ENCODE assay signal across 17 cellular contexts in the genomic region with DNA sequence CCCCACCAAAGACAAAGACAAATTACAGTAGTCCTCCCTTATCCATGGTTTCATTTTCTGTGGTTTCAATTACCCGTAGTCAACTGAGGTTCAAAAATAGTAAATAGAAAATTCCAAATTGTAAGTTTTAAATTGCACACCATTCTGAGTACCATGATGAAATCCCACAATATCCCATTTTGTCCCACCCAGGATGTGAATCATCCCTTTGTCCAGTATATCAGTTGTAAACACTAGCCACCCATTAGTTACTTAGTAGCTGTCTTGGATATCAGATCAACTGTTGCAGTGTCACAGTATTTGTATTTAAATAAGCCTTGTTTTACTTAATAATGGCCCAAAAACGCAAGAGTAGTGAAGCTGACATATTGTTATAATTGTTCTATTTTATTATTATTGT.
"Had no signal": no experiment of that assay in that cellular context is flagged by ENCODE, and none has a peak within 500 bp of the region (broad histone marks: within the 10 kb centered on the region; RNA-seq: fewer than 3 reads in every experiment).

No MANE protein-coding gene starts in this region.

- H3K4me1 Mint-ChIP-seq: memory B cell; stimulated activated effector memory CD8-positive, alpha-beta T cell treated with anti-CD3 and anti-CD28 coated beads, Interleukin-12 subunit alpha, Interleukin-12 subunit beta, amount 100 ng/mL, for 72 hours; WTC11 had no signal

- DNase-seq: activated CD4-positive, alpha-beta T cell treated with anti-CD3 and anti-CD28 coated beads for 4 hours; activated CD8-positive, alpha-beta T cell treated with anti-CD3 and anti-CD28 coated beads for 36 hours; activated effector memory CD4-positive, alpha-beta T cell treated with Interleukin-2 at 50 U/mL for 16 hours; activated naive CD4-positive, alpha-beta T cell treated with anti-CD3 and anti-CD28 coated beads, Interleukin-2, amount 50 U/mL, for 16 hours; activated T-cell treated with anti-CD3 and anti-CD28 coated beads, Interleukin-2, amount 50 U/mL, for 4 hours; caudate nucleus; islet precursor cell; left ventricle myocardium inferior; mucosa of descending colon; naive thymus-derived CD4-positive, alpha-beta T cell; ovary; sigmoid colon had no signal

- H3K27ac Mint-ChIP-seq: activated CD8-positive, alpha-beta T cell treated with anti-CD3 and anti-CD28 coated beads for 36 hours; memory B cell; naive thymus-derived CD4-positive, alpha-beta T cell; stimulated activated effector memory CD8-positive, alpha-beta T cell treated with anti-CD3 and anti-CD28 coated beads, Interleukin-12 subunit alpha, Interleukin-12 subunit beta, amount 100 ng/mL, for 72 hours; WTC11 had no signal

- H3K4me3 ChIP-seq: hepatocyte, left ventricle myocardium inferior, mucosa of descending colon, ovary, sigmoid colon had no signal

- H3K27ac ChIP-seq: hepatocyte, left ventricle myocardium inferior, ovary, sigmoid colon had no signal

- H3K9me3 ChIP-seq: mucosa of descending colon, ovary, sigmoid colon had no signal

- H3K4me2 ChIP-seq: hepatocyte had no signal

- H3K36me3 ChIP-seq: left ventricle myocardium inferior, ovary, sigmoid colon had no signal

- FAIRE-seq: colon had no signal

- H2AFZ ChIP-seq: hepatocyte had no signal

- ATAC-seq: activated CD8-positive, alpha-beta T cell treated with anti-CD3 and anti-CD28 coated beads for 36 hours; activated T-cell treated with anti-CD3 and anti-CD28 coated beads, Interleukin-2, amount 50 U/mL, for 4 hours; mucosa of descending colon; naive thymus-derived CD4-positive, alpha-beta T cell; stimulated activated effector memory CD8-positive, alpha-beta T cell treated with anti-CD3 and anti-CD28 coated beads, Interleukin-12 subunit alpha, Interleukin-12 subunit beta, amount 100 ng/mL, for 72 hours; WTC11 had no signal

- H3K36me3 Mint-ChIP-seq: memory B cell; naive thymus-derived CD4-positive, alpha-beta T cell; stimulated activated effector memory CD8-positive, alpha-beta T cell treated with anti-CD3 and anti-CD28 coated beads, Interleukin-12 subunit alpha, Interleukin-12 subunit beta, amount 100 ng/mL, for 72 hours had no signal

- H3K79me2 ChIP-seq: hepatocyte had no signal

- H3K4me1 ChIP-seq: left ventricle myocardium inferior, sigmoid colon had no signal

- H3K27me3 ChIP-seq: hepatocyte, ovary, sigmoid colon had no signal

- H3K27me3 Mint-ChIP-seq: activated CD8-positive, alpha-beta T cell treated with anti-CD3 and anti-CD28 coated beads for 36 hours; naive thymus-derived CD4-positive, alpha-beta T cell had no signal

- H3K4me3 Mint-ChIP-seq: activated CD8-positive, alpha-beta T cell treated with anti-CD3 and anti-CD28 coated beads for 36 hours; activated T-cell treated with anti-CD3 and anti-CD28 coated beads, Interleukin-2, amount 50 U/mL, for 4 hours; memory B cell; naive thymus-derived CD4-positive, alpha-beta T cell; stimulated activated effector memory CD8-positive, alpha-beta T cell treated with anti-CD3 and anti-CD28 coated beads, Interleukin-12 subunit alpha, Interleukin-12 subunit beta, amount 100 ng/mL, for 72 hours; WTC11 had no signal
